Comparison of ENCODE assay signal across 29 cellular contexts in genomic region chr20:53793783-53794383, GRCh38.
A peak's percentile ranks its signal among the peaks of the same experiment; 100 is the strongest.
DNase-seq lines count a peak whose midpoint lies in the region; ATAC-seq, FAIRE-seq and TF ChIP-seq lines count a peak whose summit lies in the region.
"Had no signal": no experiment of that assay in that cellular context is flagged by ENCODE, and none has a peak within 500 bp of the region (broad histone marks: within the 10 kb centered on the region; RNA-seq: fewer than 3 reads in every experiment).

No MANE protein-coding gene starts in this region.

- H3K36me3 ChIP-seq in SK-N-SH (replicated peaks in 1 of 2; ENCODE audit: control insufficient read depth in 1 of 2, insufficient read depth in 2 of 2, low read length in 1 of 2) (no peaks in the 10 kb centered on the region), K562 (ENCODE audit: control insufficient read depth, insufficient read depth, low read length) (no peaks in the 10 kb centered on the region), suprapubic skin (no peaks in the 10 kb centered on the region)
- H3K36me3 ChIP-seq: colonic mucosa, Peyer's patch, spleen, uterus had no signal

- H3K4me1 ChIP-seq in SK-N-SH (ENCODE audit: control insufficient read depth in 1 of 2, insufficient read depth in 2 of 2, low read depth in 1 of 2, low read length in 1 of 2) = peaks cover 0 to 18% of the 10 kb centered on the region in 2 experiments; a peak in 3 of 4 replicates
- H3K4me1 ChIP-seq in K562 (replicated peaks in 1 of 2; ENCODE audit: control insufficient read depth in 2 of 2, insufficient read depth in 2 of 2, low read length in 2 of 2) = peaks cover 0 to 5% of the 10 kb centered on the region in 2 experiments; a peak in 1 of 5 replicates
- peaks cover 30% of the 10 kb centered on the region for H3K4me1 ChIP-seq in foreskin keratinocyte
- H3K4me1 ChIP-seq in suprapubic skin = peaks cover 32% of the 10 kb centered on the region
- H3K4me1 ChIP-seq: colonic mucosa, Peyer's patch, uterus had no signal

- TF ChIP-seq RAD21 in SK-N-SH (IDR thresholded peaks at IDR 0.05; ENCODE audit: low read length) = no peak
- TF ChIP-seq RAD21 in K562 (CRISPR knock-in tag; conservative IDR thresholded peaks at IDR 0.05 in 1 of 2, IDR thresholded peaks at IDR 0.05 in 1 of 2) = no peak

- FAIRE-seq in K562 (lab: Jason Lieb, UNC) = no peak
- FAIRE-seq: islet of Langerhans, TTC549 had no signal

- no peaks in the 10 kb centered on the region for H3K27me3 ChIP-seq in SK-N-SH (ENCODE audit: insufficient read depth)
- H3K27me3 ChIP-seq in K562 (ENCODE audit: control insufficient read depth in 2 of 2, insufficient read depth in 2 of 2, low read length in 2 of 2) = no peaks in the 10 kb centered on the region
- no peaks in the 10 kb centered on the region for H3K27me3 ChIP-seq in foreskin keratinocyte
- no peaks in the 10 kb centered on the region for H3K27me3 ChIP-seq in suprapubic skin
- H3K27me3 ChIP-seq: colonic mucosa, Peyer's patch, spleen, uterus had no signal

- WGBS in SK-N-SH (ENCODE audit: low lambda C conversion rate) = 97% methylated on average over 7 of the region's 7 CpGs
- 62% methylated on average over 7 of the region's 7 CpGs for WGBS in K562 (ENCODE audit: insufficient coverage, low coverage, missing lambda C conversion rate)
- WGBS in suprapubic skin = 63% methylated on average over 7 of the region's 7 CpGs

- DNase-seq in SK-N-SH = no peak
- no peak for DNase-seq in K562 (ENCODE audit: extremely low read depth in 1 of 4, low spot score in 3 of 4)
- peak; percentile 54 to 77 for DNase-seq in foreskin keratinocyte
- DNase-seq in suprapubic skin (ENCODE audit: low spot score in 2 of 2) = no peak
- no peak for DNase-seq in dermis blood vessel endothelial cell
- no peak for DNase-seq in nephron progenitor cell
- DNase-seq: activated CD4-positive, alpha-beta T cell treated with anti-CD3 and anti-CD28 coated beads, Interleukin-2, amount 50 U/mL, for 48 hours; activated naive CD4-positive, alpha-beta T cell treated with anti-CD3 and anti-CD28 coated beads, Interleukin-2, amount 10 ng/mL, durations not matched to agents 7 days and 5 days; amniotic stem cell; CD4-positive, alpha-beta T cell; colonic mucosa; effector memory CD8-positive, alpha-beta T cell; left ventricle myocardium superior; midbrain; naive thymus-derived CD4-positive, alpha-beta T cell; NCI-H1105 treated with DMSO at 0.1 percent for 48 hours; NCI-H2029 treated with DMSO at 0.1 percent for 48 hours; NCI-H2227 treated with DMSO at 0.1 percent for 48 hours; NCI-H526 treated with DMSO at 0.1 percent for 48 hours; occipital lobe; spleen; uterus had no signal

- no peak overlapping the region for H3K4me3 Mint-ChIP-seq in nephron progenitor cell
- H3K4me3 Mint-ChIP-seq: activated naive CD4-positive, alpha-beta T cell treated with anti-CD3 and anti-CD28 coated beads, Interleukin-2, amount 10 ng/mL, durations not matched to agents 7 days and 5 days; CD4-positive, alpha-beta T cell; effector memory CD8-positive, alpha-beta T cell; naive thymus-derived CD4-positive, alpha-beta T cell had no signal

- POLR2A ChIA-PET in SK-N-SH (lab: Yijun Ruan, JAX) = no interaction called here
- POLR2A ChIA-PET in K562 (lab: Yijun Ruan, JAX) = interaction anchor here (0.5 to 0.6 kb wide), 2 partner anchors 126 to 211 kb away, joined by 3 read pairs; no protein-coding TSS in a partner anchor

- no peak overlapping the region for H3K27ac Mint-ChIP-seq in nephron progenitor cell
- H3K27ac Mint-ChIP-seq: activated naive CD4-positive, alpha-beta T cell treated with anti-CD3 and anti-CD28 coated beads, Interleukin-2, amount 10 ng/mL, durations not matched to agents 7 days and 5 days; CD4-positive, alpha-beta T cell; effector memory CD8-positive, alpha-beta T cell; naive thymus-derived CD4-positive, alpha-beta T cell had no signal

- peaks cover 3% of the 10 kb centered on the region for H3K9me3 Mint-ChIP-seq in nephron progenitor cell
- H3K9me3 Mint-ChIP-seq: activated naive CD4-positive, alpha-beta T cell treated with anti-CD3 and anti-CD28 coated beads, Interleukin-2, amount 10 ng/mL, durations not matched to agents 7 days and 5 days; CD4-positive, alpha-beta T cell; effector memory CD8-positive, alpha-beta T cell had no signal

- ATAC-seq in SK-N-SH treated with all-trans-retinoic acid at 6 μM for 48 hours = no peak
- ATAC-seq in K562 = no peak
- ATAC-seq in foreskin keratinocyte = no peak
- no peak for ATAC-seq in HG03097 (IDR thresholded peaks at IDR 0.05; ENCODE audit: low FRiP score, unreplicated experiment)
- ATAC-seq: activated CD4-positive, CD25-positive, alpha-beta regulatory T cell treated with anti-CD3 and anti-CD28 coated beads, Interleukin-2, amount 50 U/mL, for 24 hours; effector memory CD8-positive, alpha-beta T cell; left ventricle myocardium superior; naive thymus-derived CD4-positive, alpha-beta T cell had no signal

- no peaks in the 10 kb centered on the region for H3K36me3 Mint-ChIP-seq in nephron progenitor cell (ENCODE audit: low read depth)
- H3K36me3 Mint-ChIP-seq: activated naive CD4-positive, alpha-beta T cell treated with anti-CD3 and anti-CD28 coated beads, Interleukin-2, amount 10 ng/mL, durations not matched to agents 7 days and 5 days had no signal

- H3K79me2 ChIP-seq in SK-N-SH (ENCODE audit: insufficient read depth) = peaks cover 14% of the 10 kb centered on the region; the same call in 1 of the 2 replicates
- H3K79me2 ChIP-seq in K562 (ENCODE audit: control insufficient read depth, insufficient read depth, low read length) = no peaks in the 10 kb centered on the region

- H3K27ac ChIP-seq in SK-N-SH (ENCODE audit: low read depth in 2 of 2, low read length in 1 of 2) (peak overlapping the region in 1 of 2 experiments; percentile 98; a peak in 2 of 4 replicates), K562 (ENCODE audit: extremely low read depth, low read depth, low read length) (no peak overlapping the region), foreskin keratinocyte (peak overlapping the region; percentile 94), suprapubic skin (peak overlapping the region; percentile 1)
- H3K27ac ChIP-seq: colonic mucosa, Peyer's patch, spleen, uterus had no signal

- H4K20me1 ChIP-seq in SK-N-SH (ENCODE audit: insufficient read depth) (no peaks in the 10 kb centered on the region), K562 (replicated peaks; ENCODE audit: control insufficient read depth, insufficient read depth, low read length) (no peaks in the 10 kb centered on the region)

- peaks cover 56% of the 10 kb centered on the region for H3F3A ChIP-seq in SK-N-SH (replicated peaks; ENCODE audit: insufficient read depth)

- CTCF ChIA-PET in SK-N-SH (lab: Yijun Ruan, JAX) (interaction anchor here (1.1 kb wide), 1 partner anchor 313 kb away, joined by 3 read pairs; no protein-coding TSS in a partner anchor), K562 (lab: Yijun Ruan, JAX; ENCODE audit: low intra/inter-chr PET ratio) (no interaction called here)

- H2AFZ ChIP-seq in SK-N-SH (ENCODE audit: low read depth) = no peak overlapping the region
- H2AFZ ChIP-seq in K562 (ENCODE audit: low read depth, low read length) = no peak overlapping the region

- no peaks in the 10 kb centered on the region for H3K9me2 ChIP-seq in SK-N-SH

- no peak for TF ChIP-seq POLR2A in K562 (conservative IDR thresholded peaks at IDR 0.05)
- TF ChIP-seq POLR2A in suprapubic skin (IDR thresholded peaks at IDR 0.05) = no peak

- H3K9ac ChIP-seq in SK-N-SH (peak overlapping the region; percentile 63; the same call in 1 of the 2 replicates), K562 (ENCODE audit: insufficient read depth in 1 of 2, low read depth in 2 of 2, low read length in 2 of 2) (no peak overlapping the region)
- H3K9ac ChIP-seq: GM23248 had no signal

- in situ Hi-C loops in K562 (cut with MboI) = no loop called here

- BruUV-seq in K562 (replicated peaks; lab: Mats Ljungman, UMichigan) = no TSS peak

- H3K4me2 ChIP-seq in SK-N-SH (no peak overlapping the region), K562 (ENCODE audit: insufficient read depth, low read length) (no peak overlapping the region)

- H3K4me3 ChIP-seq in SK-N-SH (ENCODE audit: low read depth in 2 of 2, low read length in 1 of 2) (no peak overlapping the region), K562 (no peak overlapping the region), suprapubic skin (no peak overlapping the region)
- H3K4me3 ChIP-seq: colonic mucosa, GM23248, Peyer's patch, spleen, uterus had no signal

- H3K9me3 ChIP-seq in SK-N-SH = no peaks in the 10 kb centered on the region
- no peaks in the 10 kb centered on the region for H3K9me3 ChIP-seq in K562 (replicated peaks; ENCODE audit: control insufficient read depth, insufficient read depth, low read depth, low read length)
- H3K9me3 ChIP-seq in suprapubic skin = no peaks in the 10 kb centered on the region
- H3K9me3 ChIP-seq: colonic mucosa, Peyer's patch, spleen, uterus had no signal

- peaks cover 11% of the 10 kb centered on the region for H3K27me3 Mint-ChIP-seq in nephron progenitor cell (ENCODE audit: low read depth, poor library complexity)
- H3K27me3 Mint-ChIP-seq: activated naive CD4-positive, alpha-beta T cell treated with anti-CD3 and anti-CD28 coated beads, Interleukin-2, amount 10 ng/mL, durations not matched to agents 7 days and 5 days; CD4-positive, alpha-beta T cell; effector memory CD8-positive, alpha-beta T cell; naive thymus-derived CD4-positive, alpha-beta T cell had no signal

- TF ChIP-seq CTCF in SK-N-SH (IDR thresholded peaks at IDR 0.05) = no peak
- no peak for TF ChIP-seq CTCF in K562 (IDR thresholded peaks at IDR 0.05 in 2 of 3, conservative IDR thresholded peaks at IDR 0.05 in 1 of 3; ENCODE audit: insufficient read depth in 2 of 3, low read depth in 1 of 3, low read length in 3 of 3)
- no peak for TF ChIP-seq CTCF in foreskin keratinocyte (conservative IDR thresholded peaks at IDR 0.05)
- no peak for TF ChIP-seq CTCF in suprapubic skin (IDR thresholded peaks at IDR 0.05)
- no peak for TF ChIP-seq CTCF in nephron progenitor cell (IDR thresholded peaks at IDR 0.05)

- H3K4me1 Mint-ChIP-seq in nephron progenitor cell = peaks cover 4% of the 10 kb centered on the region

- no peaks in the 10 kb centered on the region for H3K9me1 ChIP-seq in K562 (ENCODE audit: control insufficient read depth, insufficient read depth, low read length)

- intact Hi-C loops in K562 (cut with micrococcal nuclease) = no loop called here

- no peak for TF ChIP-seq EP300 in SK-N-SH (IDR thresholded peaks at IDR 0.05; ENCODE audit: borderline replicate concordance in 1 of 2, low read depth in 1 of 2, low read length in 1 of 2)
- TF ChIP-seq EP300 in K562 (IDR thresholded peaks at IDR 0.05; ENCODE audit: low read length) = no peak
- TF ChIP-seq EP300 in suprapubic skin (IDR thresholded peaks at IDR 0.05) = no peak

TF ChIP-seq in SK-N-SH, 30 proteins besides CTCF, POLR2A, EP300 and RAD21 (continues in another document):
- peak; percentile 7; the same call in 1 of the 2 replicates for TF ChIP-seq MEF2A (IDR thresholded peaks at IDR 0.05; ENCODE audit: borderline replicate concordance, low read depth)
- no peak for TF ChIP-seq ELF1 (IDR thresholded peaks at IDR 0.05)

TF ChIP-seq in SK-N-SH treated with all-trans-retinoic acid at 6 μM for 48 hours, 23 proteins besides CTCF, POLR2A, EP300 and RAD21 (continues in another document):
- no peak for TF ChIP-seq SNAI2 (CRISPR knock-in tag; IDR thresholded peaks at IDR 0.05)
- no peak for TF ChIP-seq ZNF70 (CRISPR knock-in tag; IDR thresholded peaks at IDR 0.05)
- no peak for TF ChIP-seq ZFP30 (CRISPR knock-in tag; IDR thresholded peaks at IDR 0.05)

Comparison
In these comparisons a context has a peak if more than half of its experiments do, and no peak if none do; other contexts are left out.
1. DNase-seq: peak in foreskin keratinocyte (2 of 2); none in SK-N-SH (single experiment), K562 (0 of 4), suprapubic skin (0 of 2), dermis blood vessel endothelial cell (single experiment) and nephron progenitor cell (single experiment).
2. Of the 27 proteins assayed by ChIP-seq in both K562 and SK-N-SH: peak only in K562: none; only in SK-N-SH: MEF2A; in both: none; in neither: 26.